Comparison of ENCODE assay signal across 9 cellular contexts in genomic region chr21:42466700-42467612, GRCh38. TPM values are rescaled to one million over a fixed set of nuclear protein-coding genes. Genes with fewer than 3 reads are reported as not detected.
DNase-seq lines count a peak whose midpoint lies in the region; ATAC-seq and TF ChIP-seq lines count a peak whose summit lies in the region.
"Had no signal": no experiment of that assay in that cellular context is flagged by ENCODE, and none has a peak within 500 bp of the region (broad histone marks: within the 10 kb centered on the region; RNA-seq: fewer than 3 reads in every experiment).

No MANE protein-coding gene starts in this region.

- H3K4me3 ChIP-seq in HEK293 (ENCODE audit: low read depth, low read length) (no peak overlapping the region), stomach smooth muscle (ENCODE audit: low read length in 2 of 2) (peak overlapping the region; percentile 16 to 40)

- no peaks in the 10 kb centered on the region for H3K9me3 ChIP-seq in HEK293 (ENCODE audit: control insufficient read depth, insufficient read depth, low read depth, low read length)
- no peaks in the 10 kb centered on the region for H3K9me3 ChIP-seq in stomach smooth muscle (ENCODE audit: control insufficient read depth in 2 of 2, low read length in 2 of 2)

- POLR2A ChIA-PET in HEK293 (lab: Yijun Ruan, JAX): interaction anchor here (0.5 kb wide), 1 partner anchor 13 kb away, joined by 3 read pairs; no protein-coding TSS in a partner anchor

- H3K4me1 ChIP-seq in HEK293 (ENCODE audit: control insufficient read depth, insufficient read depth, low read length): peaks cover 23% of the 10 kb centered on the region
- peaks cover 8% of the 10 kb centered on the region for H3K4me1 ChIP-seq in foreskin keratinocyte
- H3K4me1 ChIP-seq in stomach smooth muscle (ENCODE audit: control insufficient read depth, insufficient read depth, low read length): no peaks in the 10 kb centered on the region

- H3K27ac ChIP-seq in HEK293 (ENCODE audit: extremely low read depth, low read depth, low read length) (peak overlapping the region; percentile 20; the same call in 1 of the 2 replicates), foreskin keratinocyte (no peak overlapping the region), stomach smooth muscle (ENCODE audit: low read length) (no peak overlapping the region)
- H3K27ac ChIP-seq: epithelial cell of prostate had no signal

- CTCF ChIA-PET in HEK293 (lab: Yijun Ruan, JAX): interaction anchor here (0.6 to 1.8 kb wide), 10 partner anchors 7 to 315 kb away, joined by 3 to 6 read pairs (median 4); no protein-coding TSS in a partner anchor

- TF ChIP-seq CTCF in HEK293 (tag by site-specific recombination; IDR thresholded peaks at IDR 0.05) (peak; percentile 82), foreskin keratinocyte (conservative IDR thresholded peaks at IDR 0.05) (peak; percentile 34)

- ATAC-seq in foreskin keratinocyte (no peak), HG03354 (IDR thresholded peaks at IDR 0.05; ENCODE audit: poor library complexity, severe bottlenecking, unreplicated experiment) (no peak)

- no peak overlapping the region for H3K9ac ChIP-seq in stomach smooth muscle (ENCODE audit: low read length in 2 of 2)

- DNase-seq in COLO668 (lab: John Stamatoyannopoulos, UW; ENCODE audit: unreplicated experiment): peak; percentile 20
- DNase-seq in RKO (ENCODE audit: low spot score): peak; percentile 28
- DNase-seq in foreskin keratinocyte: no peak
- no peak for DNase-seq in T-helper 9 cell
- no peak for DNase-seq in middle frontal gyrus (ENCODE audit: extremely low spot score, low spot score)

- H3K36me3 ChIP-seq in HEK293 (ENCODE audit: control insufficient read depth in 2 of 2, insufficient read depth in 1 of 2, low read length in 2 of 2) (no peaks in the 10 kb centered on the region), stomach smooth muscle (ENCODE audit: control insufficient read depth in 2 of 2, insufficient read depth in 2 of 2, low read length in 2 of 2) (no peaks in the 10 kb centered on the region)

- no peaks in the 10 kb centered on the region for H3K27me3 ChIP-seq in foreskin keratinocyte
- no peaks in the 10 kb centered on the region for H3K27me3 ChIP-seq in stomach smooth muscle (ENCODE audit: control insufficient read depth in 1 of 2, insufficient read depth in 2 of 2, low read length in 2 of 2)

TF ChIP-seq in HEK293, 187 proteins besides CTCF, POLR2A, EP300 and RAD21 (continues in another document):
- no peak for TF ChIP-seq ZNF37A (tag by site-specific recombination; IDR thresholded peaks at IDR 0.05)
- TF ChIP-seq ZNF184 (tag by site-specific recombination; IDR thresholded peaks at IDR 0.05): no peak
- no peak for TF ChIP-seq ZBTB7A (tag by site-specific recombination; IDR thresholded peaks at IDR 0.05; ENCODE audit: low read depth)
- no peak for TF ChIP-seq ZBTB1 (tag by site-specific recombination; IDR thresholded peaks at IDR 0.05)
- TF ChIP-seq ZNF324 (tag by site-specific recombination; IDR thresholded peaks at IDR 0.05): no peak
- no peak for TF ChIP-seq ATF2 (tag by site-specific recombination; IDR thresholded peaks at IDR 0.05; ENCODE audit: low read depth)
- TF ChIP-seq GLI4 (tag by site-specific recombination; IDR thresholded peaks at IDR 0.05): no peak
- TF ChIP-seq ZNF416 (tag by site-specific recombination; IDR thresholded peaks at IDR 0.05): no peak
- no peak for TF ChIP-seq ZNF791 (tag by site-specific recombination; IDR thresholded peaks at IDR 0.05)
- peak; percentile 88 for TF ChIP-seq FEZF1 (tag by site-specific recombination; IDR thresholded peaks at IDR 0.05)
- no peak for TF ChIP-seq ZNF664 (tag by site-specific recombination; IDR thresholded peaks at IDR 0.05)
- no peak for TF ChIP-seq ZBTB49 (tag by site-specific recombination; IDR thresholded peaks at IDR 0.05; ENCODE audit: low read depth)
- TF ChIP-seq INSM2 (tag by site-specific recombination; IDR thresholded peaks at IDR 0.05): no peak
- TF ChIP-seq ZNF473 (tag by site-specific recombination; IDR thresholded peaks at IDR 0.05): no peak
- TF ChIP-seq REPIN1 (tag by site-specific recombination; IDR thresholded peaks at IDR 0.05; ENCODE audit: low read depth): no peak
- no peak for TF ChIP-seq ZEB2 (tag by site-specific recombination; IDR thresholded peaks at IDR 0.05)
- no peak for TF ChIP-seq ZNF24 (tag by site-specific recombination; IDR thresholded peaks at IDR 0.05)
- no peak for TF ChIP-seq ZNF488 (tag by site-specific recombination; IDR thresholded peaks at IDR 0.05)
- no peak for TF ChIP-seq ZNF701 (tag by site-specific recombination; IDR thresholded peaks at IDR 0.05)
- TF ChIP-seq ZBTB17 (tag by site-specific recombination; IDR thresholded peaks at IDR 0.05): peak; percentile 62
- TF ChIP-seq ZNF561 (tag by site-specific recombination; IDR thresholded peaks at IDR 0.05; ENCODE audit: borderline replicate concordance): peak; percentile 64; the same call in 1 of the 2 replicates
- no peak for TF ChIP-seq ZNF677 (tag by site-specific recombination; IDR thresholded peaks at IDR 0.05)

RNA-seq across cellular contexts. Expression of gene RSPH1, which starts 29.1 kb away (rescaled TPM):
- 0.11 TPM in 1 of 2 replicates, not detected in the other for total RNA-seq in foreskin keratinocyte
- 0.20 and 0.21 TPM in 2 replicates for polyA plus RNA-seq in foreskin keratinocyte

RNA-seq across cellular contexts. Expression of gene SLC37A1, which starts 46.7 kb away (rescaled TPM):
- total RNA-seq in foreskin keratinocyte: 5.4 and 7.5 TPM in 2 replicates
- 3.2 and 3.5 TPM in 2 replicates for polyA plus RNA-seq in foreskin keratinocyte

Comparison
In these comparisons a context has a peak if more than half of its experiments do, and no peak if none do; other contexts are left out.
1. DNase-seq: peak in COLO668 (single experiment) and RKO (single experiment); none in foreskin keratinocyte (0 of 2), T-helper 9 cell (single experiment) and middle frontal gyrus (single experiment).